Comparison of ENCODE assay signal across 29 cellular contexts in the genomic region with DNA sequence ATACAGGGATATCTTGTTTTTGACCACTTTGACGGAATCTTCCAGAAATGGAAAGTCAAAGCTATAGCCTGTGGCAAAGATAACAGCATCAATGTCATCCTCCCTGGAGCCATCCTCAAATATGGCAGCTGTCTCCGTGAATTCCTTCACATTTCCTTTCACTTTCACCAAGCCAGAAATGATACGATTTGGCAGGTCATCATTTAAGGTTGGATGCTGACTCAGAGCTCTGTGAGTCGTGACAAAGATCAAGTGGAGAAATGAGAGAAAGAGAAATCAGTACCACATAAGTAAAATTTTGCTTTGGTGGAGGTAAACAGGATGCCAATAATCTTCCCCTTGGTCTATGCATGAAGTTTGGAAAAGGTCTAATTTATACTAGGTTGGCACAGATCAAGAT. TPM values are rescaled to one million over a fixed set of nuclear protein-coding genes. Genes with fewer than 3 reads are reported as not detected.
DNase-seq lines count a peak whose midpoint lies in the region; ATAC-seq, FAIRE-seq and TF ChIP-seq lines count a peak whose summit lies in the region.
"Had no signal": no experiment of that assay in that cellular context is flagged by ENCODE, and none has a peak within 500 bp of the region (broad histone marks: within the 10 kb centered on the region; RNA-seq: fewer than 3 reads in every experiment).

No MANE protein-coding gene starts in this region.

- no peak overlapping the region for H4K91ac ChIP-seq in mesenchymal stem cell (ENCODE audit: low read length)

- no peaks in the 10 kb centered on the region for H3K9me3 Mint-ChIP-seq in neural progenitor cell
- H3K9me3 Mint-ChIP-seq: activated CD4-positive, alpha-beta memory T cell treated with anti-CD3 and anti-CD28 coated beads for 36 hours; activated naive CD8-positive, alpha-beta T cell treated with anti-CD3 and anti-CD28 coated beads for 36 hours; immature natural killer cell; stimulated activated naive CD8-positive, alpha-beta T cell treated with anti-CD3 and anti-CD28 coated beads, Interleukin-15, Interleukin-2, amounts not matched to agents 100 ng/mL and 50 ng/mL, for 24 hours; WTC11 had no signal

- no peak overlapping the region for H2BK12ac ChIP-seq in mesenchymal stem cell (ENCODE audit: low read length in 2 of 2)

- H4K8ac ChIP-seq in mesenchymal stem cell (ENCODE audit: low read length): no peak overlapping the region

- no peaks in the 10 kb centered on the region for H3K36me3 Mint-ChIP-seq in neural progenitor cell
- H3K36me3 Mint-ChIP-seq: WTC11 had no signal

- H3K9me3 ChIP-seq in MG63 (no peaks in the 10 kb centered on the region), mesenchymal stem cell (ENCODE audit: control insufficient read depth, low read length) (no peaks in the 10 kb centered on the region), mucosa of descending colon (no peaks in the 10 kb centered on the region), neural progenitor cell (ENCODE audit: low read depth) (no peaks in the 10 kb centered on the region)
- H3K9me3 ChIP-seq: tibial artery had no signal

- H3K27me3 Mint-ChIP-seq in neural progenitor cell (ENCODE audit: insufficient read depth, low read depth): no peaks in the 10 kb centered on the region
- H3K27me3 Mint-ChIP-seq: activated CD4-positive, alpha-beta memory T cell treated with anti-CD3 and anti-CD28 coated beads for 36 hours; activated naive CD8-positive, alpha-beta T cell treated with anti-CD3 and anti-CD28 coated beads for 36 hours; stimulated activated naive CD8-positive, alpha-beta T cell treated with anti-CD3 and anti-CD28 coated beads, Interleukin-15, Interleukin-2, amounts not matched to agents 100 ng/mL and 50 ng/mL, for 24 hours had no signal

- intact Hi-C loops in mucosa of descending colon (cut with DNase I, micrococcal nuclease): no loop called here

- H3K4me2 ChIP-seq in mesenchymal stem cell (ENCODE audit: low read length, poor library complexity, severe bottlenecking): no peak overlapping the region
- no peak overlapping the region for H3K4me2 ChIP-seq in neural progenitor cell
- H3K4me2 ChIP-seq: hepatocyte had no signal

- no peak overlapping the region for H2BK5ac ChIP-seq in mesenchymal stem cell (ENCODE audit: low read depth, low read length, poor library complexity, severe bottlenecking)

- H3K27me3 ChIP-seq in MG63: no peaks in the 10 kb centered on the region; the same call in 1 of the 2 replicates
- H3K27me3 ChIP-seq in bronchial epithelial cell (ENCODE audit: control insufficient read depth, insufficient read depth, low read length): no peaks in the 10 kb centered on the region
- H3K27me3 ChIP-seq in mesenchymal stem cell (ENCODE audit: control insufficient read depth in 1 of 2, insufficient read depth in 1 of 2, low read length in 2 of 2): no peaks in the 10 kb centered on the region
- H3K27me3 ChIP-seq in neural progenitor cell: no peaks in the 10 kb centered on the region
- H3K27me3 ChIP-seq: hepatocyte, tibial artery had no signal

- H3F3A ChIP-seq in neural progenitor cell (ENCODE audit: low read depth): no peaks in the 10 kb centered on the region

- H3K4me3 Mint-ChIP-seq in neural progenitor cell: no peak overlapping the region
- H3K4me3 Mint-ChIP-seq: activated CD4-positive, alpha-beta memory T cell treated with anti-CD3 and anti-CD28 coated beads for 36 hours; activated naive CD8-positive, alpha-beta T cell treated with anti-CD3 and anti-CD28 coated beads for 36 hours; CD14-positive monocyte; immature natural killer cell; stimulated activated naive CD8-positive, alpha-beta T cell treated with anti-CD3 and anti-CD28 coated beads, Interleukin-15, Interleukin-2, amounts not matched to agents 100 ng/mL and 50 ng/mL, for 24 hours; WTC11 had no signal

- no peaks in the 10 kb centered on the region for H3K36me3 ChIP-seq in MG63
- no peaks in the 10 kb centered on the region for H3K36me3 ChIP-seq in bronchial epithelial cell (ENCODE audit: control insufficient read depth, insufficient read depth, low read length)
- H3K36me3 ChIP-seq in mesenchymal stem cell (ENCODE audit: control insufficient read depth in 1 of 2, insufficient read depth in 2 of 2, low read depth in 1 of 2, low read length in 2 of 2): no peaks in the 10 kb centered on the region
- no peaks in the 10 kb centered on the region for H3K36me3 ChIP-seq in mucosa of descending colon (ENCODE audit: low read depth)
- H3K36me3 ChIP-seq in neural progenitor cell: no peaks in the 10 kb centered on the region
- H3K36me3 ChIP-seq: tibial artery had no signal

- no peak overlapping the region for H3K23ac ChIP-seq in mesenchymal stem cell (ENCODE audit: low read length in 2 of 2)

- DNase-seq in Daoy (ENCODE audit: low read depth): peak; percentile 39
- peak; percentile 7 for DNase-seq in MG63
- peak; percentile 15 for DNase-seq in bronchial epithelial cell (ENCODE audit: low read depth)
- DNase-seq in mesenchymal stem cell: peak; percentile 3
- no peak for DNase-seq in mucosa of descending colon
- no peak for DNase-seq in neural progenitor cell (ENCODE audit: low spot score)
- DNase-seq: activated CD4-positive, alpha-beta memory T cell treated with anti-CD3 and anti-CD28 coated beads for 36 hours; activated CD8-positive, alpha-beta memory T cell treated with anti-CD3 and anti-CD28 coated beads, Interleukin-2, amount 50 U/mL, for 48 hours; activated naive CD8-positive, alpha-beta T cell treated with anti-CD3 and anti-CD28 coated beads for 36 hours; erythroblast; foreskin melanocyte; immature natural killer cell; Karpas-422; NCI-H2081 treated with DMSO at 0.1 percent for 48 hours; NCI-H446; NCI-H82; posterior cingulate gyrus; Right ventricle myocardium superior; SW 1271; T1000; tibial artery had no signal

- H2BK120ac ChIP-seq in mesenchymal stem cell (ENCODE audit: low read depth, low read length): no peak overlapping the region

- WGBS in mesenchymal stem cell: 70% methylated on average over 4 of the region's 4 CpGs

- no peak overlapping the region for H3K4ac ChIP-seq in mesenchymal stem cell (ENCODE audit: low read depth in 1 of 2, low read length in 2 of 2)

- no peak for ATAC-seq in GM19467 (IDR thresholded peaks at IDR 0.05; ENCODE audit: unreplicated experiment)
- ATAC-seq in mucosa of descending colon: no peak
- no peak for ATAC-seq in HG03378 (IDR thresholded peaks at IDR 0.05; ENCODE audit: unreplicated experiment)
- ATAC-seq: sciatic nerve, WTC11 had no signal

- H3K79me1 ChIP-seq in mesenchymal stem cell (replicated peaks; ENCODE audit: low read length, poor library complexity, severe bottlenecking): no peaks in the 10 kb centered on the region

- H3K79me2 ChIP-seq in neural progenitor cell (ENCODE audit: low read depth): no peaks in the 10 kb centered on the region
- H3K79me2 ChIP-seq: hepatocyte had no signal

- TF ChIP-seq CTCF in bronchial epithelial cell (IDR thresholded peaks at IDR 0.05; ENCODE audit: insufficient read depth, low read length, severe bottlenecking) (no peak), mucosa of descending colon (IDR thresholded peaks at IDR 0.05) (no peak), neural progenitor cell (IDR thresholded peaks at IDR 0.05) (no peak)

- H2AK5ac ChIP-seq in mesenchymal stem cell (ENCODE audit: low read length, severe bottlenecking): no peak overlapping the region

- H2AFZ ChIP-seq in mesenchymal stem cell (ENCODE audit: low read depth, low read length): no peak overlapping the region
- no peak overlapping the region for H2AFZ ChIP-seq in neural progenitor cell (replicated peaks)
- H2AFZ ChIP-seq: hepatocyte had no signal

- H3K27ac ChIP-seq in mesenchymal stem cell (ENCODE audit: low read length, poor library complexity, severe bottlenecking) (no peak overlapping the region), neural progenitor cell (no peak overlapping the region)
- H3K27ac ChIP-seq: hepatocyte, tibial artery had no signal

- H3K4me3 ChIP-seq in MG63 (no peak overlapping the region), bronchial epithelial cell (ENCODE audit: low read depth, low read length) (no peak overlapping the region), mesenchymal stem cell (ENCODE audit: insufficient read depth in 1 of 2, low read depth in 1 of 2, low read length in 2 of 2) (peak overlapping the region in 1 of 2 experiments; percentile 55), mucosa of descending colon (no peak overlapping the region), neural progenitor cell (no peak overlapping the region)
- H3K4me3 ChIP-seq: hepatocyte, tibial artery had no signal

- H3K4me1 ChIP-seq in mesenchymal stem cell (ENCODE audit: control insufficient read depth, insufficient read depth, low read depth, low read length) (no peaks in the 10 kb centered on the region), mucosa of descending colon (ENCODE audit: low read depth) (peaks cover 3% of the 10 kb centered on the region), neural progenitor cell (peaks cover 7% of the 10 kb centered on the region)
- H3K4me1 ChIP-seq: tibial artery had no signal

- no peaks in the 10 kb centered on the region for H3K4me1 Mint-ChIP-seq in neural progenitor cell
- H3K4me1 Mint-ChIP-seq: WTC11 had no signal

- no peak overlapping the region for H3K14ac ChIP-seq in mesenchymal stem cell (ENCODE audit: low read length in 2 of 2)

- H3K9ac ChIP-seq in mesenchymal stem cell (ENCODE audit: low read length) (peak overlapping the region; percentile 9), neural progenitor cell (no peak overlapping the region)

- H2BK15ac ChIP-seq in mesenchymal stem cell (ENCODE audit: low read depth, poor library complexity, severe bottlenecking): no peak overlapping the region

- H3K27ac Mint-ChIP-seq in neural progenitor cell: no peak overlapping the region
- H3K27ac Mint-ChIP-seq: activated CD4-positive, alpha-beta memory T cell treated with anti-CD3 and anti-CD28 coated beads for 36 hours; activated naive CD8-positive, alpha-beta T cell treated with anti-CD3 and anti-CD28 coated beads for 36 hours; immature natural killer cell; stimulated activated naive CD8-positive, alpha-beta T cell treated with anti-CD3 and anti-CD28 coated beads, Interleukin-15, Interleukin-2, amounts not matched to agents 100 ng/mL and 50 ng/mL, for 24 hours; WTC11 had no signal

- H3K18ac ChIP-seq in mesenchymal stem cell (ENCODE audit: low read depth in 1 of 2, low read length in 2 of 2): no peak overlapping the region

- no peaks in the 10 kb centered on the region for H4K20me1 ChIP-seq in neural progenitor cell (ENCODE audit: low read depth)

- no peak for FAIRE-seq in bronchial epithelial cell (lab: Jason Lieb, UNC)

RNA-seq across cellular contexts. Expression of a gene that starts 23.9 kb away (rescaled TPM):
- 1.7 TPM in 1 of 2 replicates, not detected in the other for total RNA-seq in Daoy (2014; rRNA removed; shearing (Covaris generic))
- not detected in 2 replicates for total RNA-seq in MG63 (2014; rRNA removed; shearing (Covaris generic); ENCODE audit: low replicate concordance)
- total RNA-seq in bronchial epithelial cell (0.51 TPM in 1 of 2 replicates, not detected in the other), mucosa of descending colon (100 to 1,000 TPM in 1 of 3 donors, 10 to 100 TPM in 2; 25.2 to 111 (median 55.7) TPM), neural progenitor cell (ENCODE audit: low replicate concordance) (0.28 and 0.82 TPM in 2 replicates)
- 0.51 TPM for polyA plus RNA-seq in mesenchymal stem cell (2013, experiment 1 of 2)
- 0.56 TPM for polyA plus RNA-seq in mesenchymal stem cell (2013, experiment 2 of 2)
- polyA plus RNA-seq: neural cell had no signal

RNA-seq across cellular contexts. Expression of a gene that starts 29.0 kb away (rescaled TPM):
- 12.9 and 15.9 TPM in 2 replicates for total RNA-seq in Daoy (2014; rRNA removed; shearing (Covaris generic))
- 9.5 and 16.0 TPM in 2 replicates for total RNA-seq in MG63 (2014; rRNA removed; shearing (Covaris generic); ENCODE audit: low replicate concordance)
- total RNA-seq in bronchial epithelial cell (23.2 and 27.9 TPM in 2 replicates), mucosa of descending colon (10 to 100 TPM; 16.6 to 27.2 (median 20.2) TPM), neural progenitor cell (ENCODE audit: low replicate concordance) (31.0 and 42.8 TPM in 2 replicates)
- polyA plus RNA-seq in mesenchymal stem cell (2013, experiment 1 of 2): 13.8 TPM
- 14.1 TPM for polyA plus RNA-seq in mesenchymal stem cell (2013, experiment 2 of 2)

RNA-seq across cellular contexts. Expression of a gene that starts 41.2 kb away (rescaled TPM):
- 45.5 and 51.5 TPM in 2 replicates for total RNA-seq in Daoy (2014; rRNA removed; shearing (Covaris generic))
- 89.4 and 97.1 TPM in 2 replicates for total RNA-seq in MG63 (2014; rRNA removed; shearing (Covaris generic); ENCODE audit: low replicate concordance)
- 30.8 and 34.6 TPM in 2 replicates for total RNA-seq in bronchial epithelial cell
- 15.6 TPM for polyA plus RNA-seq in mesenchymal stem cell (2013, experiment 1 of 2)
- polyA plus RNA-seq in mesenchymal stem cell (2013, experiment 2 of 2): 15.9 TPM
- total RNA-seq in mucosa of descending colon: 10 to 100 TPM; 33.8 to 40.0 (median 34.5) TPM
- 88.5 and 118 TPM in 2 replicates for total RNA-seq in neural progenitor cell (ENCODE audit: low replicate concordance)

Comparison
In these comparisons a context has a peak if more than half of its experiments do, and no peak if none do; other contexts are left out.
1. DNase-seq: peak in Daoy (single experiment), MG63 (single experiment), bronchial epithelial cell (single experiment) and mesenchymal stem cell (single experiment); none in mucosa of descending colon (0 of 3) and neural progenitor cell (single experiment).